ENCODE assay signal across 27 cellular contexts in genomic region chr12:113469224-113469652, GRCh38. TPM values are rescaled to one million over a fixed set of nuclear protein-coding genes. Genes with fewer than 3 reads are reported as not detected.
"Had no signal": no experiment of that assay in that cellular context is flagged by ENCODE, and none has a peak within 500 bp of the region (broad histone marks: within the 10 kb centered on the region; RNA-seq: fewer than 3 reads in every experiment).

No MANE protein-coding gene starts in this region.

- DNase-seq: activated CD4-positive, alpha-beta T cell treated with anti-CD3 and anti-CD28 coated beads, Interleukin-2, amount 10 ng/mL, durations not matched to agents 7 days and 5 days; activated CD4-positive, CD25-positive, alpha-beta regulatory T cell treated with anti-CD3 and anti-CD28 coated beads, Interleukin-2, amount 50 U/mL, for 72 hours; activated effector memory CD4-positive, alpha-beta T cell treated with anti-CD3 and anti-CD28 coated beads, Interleukin-2, amount 50 U/mL, for 16 hours; activated naive CD4-positive, alpha-beta T cell treated with anti-CD3 and anti-CD28 coated beads, Interleukin-2, amount 10 ng/mL, durations not matched to agents 7 days and 5 days; activated T-cell treated with anti-CD3 and anti-CD28 coated beads, Interleukin-2, amount 50 U/mL, for 72 hours; amygdala; effector CD8-positive, alpha-beta T cell; foreskin melanocyte; islet precursor cell; left cardiac atrium; midbrain; occipital lobe; posterior cingulate gyrus; right lobe of liver; stimulated activated CD4-positive, alpha-beta T cell treated with anti-CD3 and anti-CD28 coated beads, Interleukin-2, amount 100 ng/mL, for 24 hours; testis; WERI-Rb-1 had no signal

- H3K4me3 ChIP-seq: hepatocyte, right lobe of liver, skin epidermis, testis, vagina had no signal

- ATAC-seq: activated T-cell treated with anti-CD3 and anti-CD28 coated beads, Interleukin-2, amount 50 U/mL, for 72 hours; left cardiac atrium; natural killer cell treated with Interleukin-12 subunit alpha and Interleukin-12 subunit beta and Interleukin-15 and Interleukin-18, amount 100 ng/mL, for 72 hours; right lobe of liver; stimulated activated effector memory CD8-positive, alpha-beta T cell treated with anti-CD3 and anti-CD28 coated beads, Interleukin-12 subunit alpha, Interleukin-12 subunit beta, amount 100 ng/mL, for 72 hours had no signal

- H3K27ac ChIP-seq: hepatocyte, right lobe of liver, skin epidermis, testis, vagina, WERI-Rb-1 had no signal

- H3K36me3 ChIP-seq: right lobe of liver, vagina, WERI-Rb-1 had no signal

- H3K9me3 ChIP-seq: right lobe of liver, testis, vagina had no signal

RNA-seq across cellular contexts. Expression of gene LHX5, which starts 2.4 kb away (rescaled TPM):
- total RNA-seq: activated CD4-positive, alpha-beta T cell treated with anti-CD3 and anti-CD28 coated beads, Interleukin-2, amount 10 ng/mL, durations not matched to agents 7 days and 5 days; cardiac septum; chondrocyte; left cardiac atrium; liver; natural killer cell treated with Interleukin-12 subunit alpha and Interleukin-12 subunit beta and Interleukin-15 and Interleukin-18, amount 100 ng/mL, for 72 hours; occipital lobe; right lobe of liver; T-helper 2 cell treated with Interferon-gamma antibody and Interleukin-4, amounts not matched to agents 100 ng/mL and 5 ng/mL, for 36 hours; vagina had no signal
- polyA plus RNA-seq: esophagus, liver had no signal

RNA-seq across cellular contexts. Expression of gene SDSL, which starts 47.1 kb away (rescaled TPM):
- total RNA-seq: vagina had no signal
